In genomic region chr14:41830679-41831078, GRCh38 we compare ENCODE assay signal across 14 cellular contexts.
DNase-seq lines count a peak whose midpoint lies in the region; TF ChIP-seq lines count a peak whose summit lies in the region.
"Had no signal": no experiment of that assay in that cellular context is flagged by ENCODE, and none has a peak within 500 bp of the region (broad histone marks: within the 10 kb centered on the region; RNA-seq: fewer than 3 reads in every experiment).

No MANE protein-coding gene starts in this region.

- in situ Hi-C loops in GM13977 (cut with MboI; ENCODE audit: low pct_unique_long_range_greater_than_20kb, low sequenced_read_pairs, unreplicated experiment) = no loop called here
- in situ Hi-C loops in GM13976 (cut with MboI; ENCODE audit: low sequenced_read_pairs, unreplicated experiment) = no loop called here

- no peaks in the 10 kb centered on the region for H3K9me3 Mint-ChIP-seq in endodermal cell

- no peaks in the 10 kb centered on the region for H3K27me3 Mint-ChIP-seq in endodermal cell (ENCODE audit: insufficient read depth)

- H3K4me1 ChIP-seq in endodermal cell (ENCODE audit: control insufficient read depth, insufficient read depth, low read length) = no peaks in the 10 kb centered on the region
- H3K4me1 ChIP-seq: thyroid gland had no signal

- peak; percentile 31 for DNase-seq in DMS79 treated with DMSO at 0.1 percent for 48 hours (lab: John Stamatoyannopoulos, UW)
- no peak for DNase-seq in DMS79 (lab: John Stamatoyannopoulos, UW)
- DNase-seq in NCI-H345 treated with DMSO at 0.1 percent for 48 hours (lab: John Stamatoyannopoulos, UW; ENCODE audit: unreplicated experiment) = peak; percentile 12
- DNase-seq in endodermal cell = peak; percentile 55
- DNase-seq in mucosa of gallbladder (ENCODE audit: low spot score) = peak; percentile 47
- no peak for DNase-seq in GM13977 (ENCODE audit: low spot score)
- DNase-seq in T-helper 2 cell = no peak
- no peak for DNase-seq in GM13976 (ENCODE audit: low spot score)
- DNase-seq: activated CD4-positive, alpha-beta T cell treated with anti-CD3 and anti-CD28 coated beads, Interleukin-2, amount 50 U/mL, for 48 hours; erythroblast; MV-4-11; NCI-H526 treated with DMSO at 0.1 percent for 48 hours; thyroid gland had no signal

- H3K36me3 Mint-ChIP-seq in endodermal cell (ENCODE audit: low read depth) = no peaks in the 10 kb centered on the region

- WGBS in endodermal cell (ENCODE audit: insufficient coverage in 1 of 2, insufficient read length in 1 of 2), 2 experiments = 91 to 93% methylated on average over 1 of the region's 1 CpG

- no peak overlapping the region for H3K4me3 ChIP-seq in endodermal cell (ENCODE audit: low read length)
- H3K4me3 ChIP-seq: cardiac muscle cell, thyroid gland had no signal

- TF ChIP-seq CTCF in endodermal cell (conservative IDR thresholded peaks at IDR 0.05) (no peak), GM13977 (IDR thresholded peaks at IDR 0.05; ENCODE audit: extremely low read depth, insufficient read depth, missing control alignments) (no peak), GM13976 (IDR thresholded peaks at IDR 0.05; ENCODE audit: borderline replicate concordance, control extremely low read depth, extremely low read depth, insufficient read depth, missing control alignments) (no peak)

- no peaks in the 10 kb centered on the region for H3K27me3 ChIP-seq in endodermal cell (ENCODE audit: control insufficient read depth, insufficient read depth, low read length, poor library complexity, severe bottlenecking)
- H3K27me3 ChIP-seq: cardiac muscle cell, thyroid gland had no signal

- no peak overlapping the region for H3K4me3 Mint-ChIP-seq in endodermal cell

- no peak overlapping the region for H3K27ac ChIP-seq in endodermal cell (ENCODE audit: low read depth, low read length)
- H3K27ac ChIP-seq: cardiac muscle cell, thyroid gland had no signal

- H3K36me3 ChIP-seq in endodermal cell (ENCODE audit: control insufficient read depth, insufficient read depth, low read length) = no peaks in the 10 kb centered on the region
- H3K36me3 ChIP-seq: cardiac muscle cell, thyroid gland had no signal

- H3K9me3 ChIP-seq in endodermal cell (ENCODE audit: control insufficient read depth, low read length) = no peaks in the 10 kb centered on the region
- H3K9me3 ChIP-seq: thyroid gland had no signal

- peaks cover 14% of the 10 kb centered on the region for H3K4me1 Mint-ChIP-seq in endodermal cell

- no peak overlapping the region for H3K27ac Mint-ChIP-seq in endodermal cell

- H3K9ac ChIP-seq in endodermal cell (ENCODE audit: extremely low read depth, low read length, poor library complexity, severe bottlenecking) = no peak overlapping the region

Comparison
In these comparisons a context has a peak if more than half of its experiments do, and no peak if none do; other contexts are left out.
1. DNase-seq: peak in DMS79 treated with DMSO at 0.1 percent for 48 hours (single experiment), NCI-H345 treated with DMSO at 0.1 percent for 48 hours (single experiment), endodermal cell (single experiment) and mucosa of gallbladder (single experiment); none in DMS79 (single experiment), GM13977 (single experiment), T-helper 2 cell (0 of 5) and GM13976 (single experiment).